8 cellular contexts compared by ENCODE assay signal in the genomic region with DNA sequence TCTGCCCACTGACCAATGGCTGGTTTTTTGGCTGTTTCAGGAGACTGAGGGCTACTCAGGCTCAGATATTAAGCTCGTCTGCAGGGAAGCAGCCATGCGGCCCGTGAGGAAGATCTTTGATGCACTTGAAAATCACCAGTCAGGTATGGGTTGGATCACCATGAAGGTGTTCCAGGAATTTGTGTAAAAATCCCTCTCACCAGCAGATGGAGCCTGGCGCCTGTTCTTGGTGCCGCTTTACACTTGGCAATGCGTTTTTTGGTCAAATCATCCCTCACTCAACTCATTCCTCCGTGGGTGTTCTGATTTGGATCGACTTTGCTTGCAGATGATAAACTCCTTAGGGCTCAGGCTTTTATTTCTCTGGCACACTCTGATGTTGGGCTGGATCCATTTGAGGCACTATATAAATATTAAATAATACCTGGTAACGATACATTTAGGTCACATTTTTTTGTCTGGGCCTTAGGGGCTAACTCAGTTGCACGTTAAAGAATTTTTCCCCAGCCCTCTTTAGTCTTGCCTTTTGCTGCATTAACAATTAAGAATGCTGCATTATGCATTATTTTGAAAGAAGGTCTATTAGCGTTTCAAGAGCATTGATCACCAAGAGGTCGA. TPM values are rescaled to one million over a fixed set of nuclear protein-coding genes. Genes with fewer than 3 reads are reported as not detected.
DNase-seq lines count a peak whose midpoint lies in the region; ATAC-seq and TF ChIP-seq lines count a peak whose summit lies in the region.

No MANE protein-coding gene starts in this region.

- H3K4me3 Mint-ChIP-seq in CD8-positive, alpha-beta T cell = no peak overlapping the region
- H3K4me3 Mint-ChIP-seq in HFFc6 = no peak overlapping the region
- no peak overlapping the region for H3K4me3 Mint-ChIP-seq in activated T-cell treated with anti-CD3 and anti-CD28 coated beads, Interleukin-2, amount 50 U/mL, for 4 hours

- CTCF ChIA-PET in CD8-positive, alpha-beta T cell (lab: Charles Lee) = interaction anchor here (0.7 to 13.5 kb wide), 8 partner anchors 8 to 648 kb away, joined by 3 to 119 read pairs (median 4); no protein-coding TSS in a partner anchor
- CTCF ChIA-PET in OCI-LY7 (lab: Charles Lee; ENCODE audit: unreplicated experiment) = no interaction called here

- TF ChIP-seq EP300 in neural cell (conservative IDR thresholded peaks at IDR 0.05; ENCODE audit: poor library complexity, severe bottlenecking) = no peak

- H3K79me2 ChIP-seq in OCI-LY7 (ENCODE audit: insufficient read depth, low read depth, low read length) (no peaks in the 10 kb centered on the region), neural cell (replicated peaks; ENCODE audit: insufficient read depth, low read length) (no peaks in the 10 kb centered on the region)

- H3K9ac ChIP-seq in neural cell (ENCODE audit: low read length) = no peak overlapping the region

- no peaks in the 10 kb centered on the region for H3K4me1 ChIP-seq in CD8-positive, alpha-beta T cell (ENCODE audit: insufficient read depth, low read length)
- no peaks in the 10 kb centered on the region for H3K4me1 ChIP-seq in OCI-LY7 (ENCODE audit: insufficient read depth, low read length, poor library complexity, severe bottlenecking)

- no peak overlapping the region for H3K4me3 ChIP-seq in CD8-positive, alpha-beta T cell (ENCODE audit: low read depth, low read length)
- H3K4me3 ChIP-seq in OCI-LY7 (ENCODE audit: low read depth, low read length, poor library complexity, severe bottlenecking) = no peak overlapping the region
- no peak overlapping the region for H3K4me3 ChIP-seq in fibroblast of mammary gland (ENCODE audit: control insufficient read depth, low read depth, low read length)
- H3K4me3 ChIP-seq in neural cell (ENCODE audit: low read length) = no peak overlapping the region

- H4K20me1 ChIP-seq in OCI-LY7 (ENCODE audit: insufficient read depth, low read length) (no peaks in the 10 kb centered on the region), neural cell (ENCODE audit: insufficient read depth) (no peaks in the 10 kb centered on the region)

- no peaks in the 10 kb centered on the region for H3F3A ChIP-seq in neural cell (ENCODE audit: insufficient read depth, low read length, poor library complexity, severe bottlenecking)

- peak; percentile 90 for TF ChIP-seq CTCF in CD8-positive, alpha-beta T cell (IDR thresholded peaks at IDR 0.05)
- TF ChIP-seq CTCF in HFFc6 (IDR thresholded peaks at IDR 0.05) = peak; percentile 88
- TF ChIP-seq CTCF in OCI-LY7 (conservative IDR thresholded peaks at IDR 0.05; ENCODE audit: low read length) = peak; percentile 74
- TF ChIP-seq CTCF in fibroblast of mammary gland (conservative IDR thresholded peaks at IDR 0.05; ENCODE audit: control insufficient read depth, insufficient read depth, low read depth, low read length) = peak; percentile 79
- TF ChIP-seq CTCF in neural cell (IDR thresholded peaks at IDR 0.05; ENCODE audit: poor library complexity, severe bottlenecking) = peak; percentile 81

- H3K27ac ChIP-seq in CD8-positive, alpha-beta T cell (ENCODE audit: low read depth, low read length) = no peak overlapping the region
- H3K27ac ChIP-seq in OCI-LY7 (ENCODE audit: low read depth, low read length, poor library complexity, severe bottlenecking) (no peak overlapping the region), neural cell (ENCODE audit: low read length) (no peak overlapping the region)

- TF ChIP-seq RAD21 in neural cell (conservative IDR thresholded peaks at IDR 0.05) = peak; percentile 78

- BruUV-seq in OCI-LY7 (replicated peaks; lab: Mats Ljungman, UMichigan) = no TSS peak

- no peak overlapping the region for H3K27ac Mint-ChIP-seq in CD8-positive, alpha-beta T cell
- no peak overlapping the region for H3K27ac Mint-ChIP-seq in HFFc6

- H2AFZ ChIP-seq in OCI-LY7 (ENCODE audit: low read length) (no peak overlapping the region), neural cell (ENCODE audit: low read depth, low read length) (no peak overlapping the region)

- POLR2A ChIA-PET in CD8-positive, alpha-beta T cell (lab: Charles Lee) = no interaction called here
- POLR2A ChIA-PET in OCI-LY7 (lab: Charles Lee) = no interaction called here

- H3K4me2 ChIP-seq in OCI-LY7 (ENCODE audit: low read length) = no peak overlapping the region
- no peak overlapping the region for H3K4me2 ChIP-seq in neural cell (ENCODE audit: low read length)

- H3K36me3 ChIP-seq in CD8-positive, alpha-beta T cell (ENCODE audit: insufficient read depth, low read length) = no peaks in the 10 kb centered on the region
- H3K36me3 ChIP-seq in OCI-LY7 (ENCODE audit: insufficient read depth, low read length) = no peaks in the 10 kb centered on the region
- H3K36me3 ChIP-seq in neural cell (ENCODE audit: insufficient read depth, low read length) = peaks cover 4% of the 10 kb centered on the region

- H3K9me2 ChIP-seq in OCI-LY7 (ENCODE audit: insufficient read depth, low read length) = no peaks in the 10 kb centered on the region
- H3K9me2 ChIP-seq in neural cell (ENCODE audit: insufficient read depth, low read length) = no peaks in the 10 kb centered on the region

- H3K27me3 ChIP-seq in CD8-positive, alpha-beta T cell (ENCODE audit: insufficient read depth, low read length) = no peaks in the 10 kb centered on the region
- no peaks in the 10 kb centered on the region for H3K27me3 ChIP-seq in neural cell (ENCODE audit: insufficient read depth, low read depth, low read length)

- intact Hi-C loops in CD8-positive, alpha-beta T cell (cut with DNase I, micrococcal nuclease) = loop anchor here (1.0 to 5.0 kb wide), 3 partner anchors 105 to 922 kb away; no protein-coding TSS in a partner anchor
- intact Hi-C loops in OCI-LY7 (cut with micrococcal nuclease; ENCODE audit: unreplicated experiment) = loop anchor here (1.0 kb wide), 1 partner anchor 105 kb away; no protein-coding TSS in a partner anchor

- H3K4me1 Mint-ChIP-seq in CD8-positive, alpha-beta T cell (ENCODE audit: low read depth) = no peaks in the 10 kb centered on the region
- no peaks in the 10 kb centered on the region for H3K4me1 Mint-ChIP-seq in HFFc6 (ENCODE audit: low read depth)
- no peaks in the 10 kb centered on the region for H3K4me1 Mint-ChIP-seq in activated T-cell treated with anti-CD3 and anti-CD28 coated beads, Interleukin-2, amount 50 U/mL, for 4 hours (ENCODE audit: low read depth)

- peaks cover 11% of the 10 kb centered on the region for H3K36me3 Mint-ChIP-seq in CD8-positive, alpha-beta T cell
- no peaks in the 10 kb centered on the region for H3K36me3 Mint-ChIP-seq in HFFc6 (ENCODE audit: low read depth)
- H3K36me3 Mint-ChIP-seq in activated T-cell treated with anti-CD3 and anti-CD28 coated beads, Interleukin-2, amount 50 U/mL, for 4 hours (ENCODE audit: insufficient read depth) = peaks cover 7% of the 10 kb centered on the region

- H3K27me3 Mint-ChIP-seq in CD8-positive, alpha-beta T cell (ENCODE audit: low read depth) = no peaks in the 10 kb centered on the region
- no peaks in the 10 kb centered on the region; the same call in none of the 2 replicates for H3K27me3 Mint-ChIP-seq in HFFc6 (ENCODE audit: insufficient read depth)
- H3K27me3 Mint-ChIP-seq in activated T-cell treated with anti-CD3 and anti-CD28 coated beads, Interleukin-2, amount 50 U/mL, for 4 hours (ENCODE audit: low read depth) = no peaks in the 10 kb centered on the region

- no peaks in the 10 kb centered on the region for H3K9me3 ChIP-seq in CD8-positive, alpha-beta T cell (ENCODE audit: low read length)
- H3K9me3 ChIP-seq in OCI-LY7 (ENCODE audit: low read length) (no peaks in the 10 kb centered on the region), neural cell (ENCODE audit: low read length) (no peaks in the 10 kb centered on the region)

- ATAC-seq in CD8-positive, alpha-beta T cell = no peak
- peak; percentile 63 to 74 for ATAC-seq in activated T-cell treated with anti-CD3 and anti-CD28 coated beads, Interleukin-2, amount 50 U/mL, for 4 hours
- no peak for ATAC-seq in GM21528 (IDR thresholded peaks at IDR 0.05; ENCODE audit: low FRiP score, unreplicated experiment)

- no peaks in the 10 kb centered on the region for H3K9me3 Mint-ChIP-seq in CD8-positive, alpha-beta T cell
- no peaks in the 10 kb centered on the region for H3K9me3 Mint-ChIP-seq in HFFc6
- H3K9me3 Mint-ChIP-seq in activated T-cell treated with anti-CD3 and anti-CD28 coated beads, Interleukin-2, amount 50 U/mL, for 4 hours = no peaks in the 10 kb centered on the region

- peak; percentile 29 to 73 (median 50) for DNase-seq in CD8-positive, alpha-beta T cell
- peak; percentile 55 for DNase-seq in HFFc6
- peak; percentile 33 for DNase-seq in OCI-LY7 (ENCODE audit: low spot score)
- DNase-seq in activated T-cell treated with anti-CD3 and anti-CD28 coated beads, Interleukin-2, amount 50 U/mL, for 4 hours = peak; percentile 54
- peak; percentile 56 for DNase-seq in fibroblast of mammary gland (ENCODE audit: low read depth)
- DNase-seq in superior temporal gyrus (ENCODE audit: extremely low spot score) = peak; percentile 88

TF ChIP-seq in neural cell, 6 proteins besides CTCF, POLR2A, EP300 and RAD21:
- peak; percentile 80 for TF ChIP-seq SMC3 (conservative IDR thresholded peaks at IDR 0.05; ENCODE audit: poor library complexity)
- no peak for TF ChIP-seq TAF1 (IDR thresholded peaks at IDR 0.05; ENCODE audit: low read depth)

RNA-seq across cellular contexts. Expression of gene HDHD2, which starts 50.0 kb away (rescaled TPM):
- total RNA-seq in CD8-positive, alpha-beta T cell = 1 to 10 TPM; 6.6 to 6.8 TPM
- total RNA-seq in HFFc6 (2021; fragmentation: NEBNext Ultra II Directional; extraction: Animal tissue kit (Norgen Biotek cat#: 25700)) = 10 to 100 TPM; 22.1 to 27.6 (median 23.3) TPM
- total RNA-seq in OCI-LY7 (2014; rRNA removed; shearing (Covaris generic)) = 8.4 and 10.6 TPM in 2 replicates
- total RNA-seq in OCI-LY7 (2022) = 16.6 and 19.0 TPM in 2 replicates
- total RNA-seq in activated T-cell treated with anti-CD3 and anti-CD28 coated beads, Interleukin-2, amount 50 U/mL, for 4 hours = 10 to 100 TPM; 14.8 to 28.8 (median 20.8) TPM
- 61.3 and 64.9 TPM in 2 replicates for polyA plus RNA-seq in neural cell
- 64.0 and 64.3 TPM in 2 replicates for polyA minus RNA-seq in neural cell

Comparison
In these comparisons a context has a peak if more than half of its experiments do, and no peak if none do; other contexts are left out.
1. ATAC-seq: peak in activated T-cell treated with anti-CD3 and anti-CD28 coated beads, Interleukin-2, amount 50 U/mL, for 4 hours (2 of 2); none in CD8-positive, alpha-beta T cell (single experiment) and GM21528 (single experiment).
2. DNase-seq: peak in every context shown above with its lines; median percentile 88 in superior temporal gyrus; 56 in fibroblast of mammary gland; 55 in HFFc6; 54 in activated T-cell treated with anti-CD3 and anti-CD28 coated beads, Interleukin-2, amount 50 U/mL, for 4 hours; 50 in CD8-positive, alpha-beta T cell; 33 in OCI-LY7.
3. Peak in every context shown above with its lines, with median percentiles within 50 percentile points of each other: CTCF ChIP-seq.